Comparison of ENCODE assay signal across 8 cellular contexts in the genomic region with DNA sequence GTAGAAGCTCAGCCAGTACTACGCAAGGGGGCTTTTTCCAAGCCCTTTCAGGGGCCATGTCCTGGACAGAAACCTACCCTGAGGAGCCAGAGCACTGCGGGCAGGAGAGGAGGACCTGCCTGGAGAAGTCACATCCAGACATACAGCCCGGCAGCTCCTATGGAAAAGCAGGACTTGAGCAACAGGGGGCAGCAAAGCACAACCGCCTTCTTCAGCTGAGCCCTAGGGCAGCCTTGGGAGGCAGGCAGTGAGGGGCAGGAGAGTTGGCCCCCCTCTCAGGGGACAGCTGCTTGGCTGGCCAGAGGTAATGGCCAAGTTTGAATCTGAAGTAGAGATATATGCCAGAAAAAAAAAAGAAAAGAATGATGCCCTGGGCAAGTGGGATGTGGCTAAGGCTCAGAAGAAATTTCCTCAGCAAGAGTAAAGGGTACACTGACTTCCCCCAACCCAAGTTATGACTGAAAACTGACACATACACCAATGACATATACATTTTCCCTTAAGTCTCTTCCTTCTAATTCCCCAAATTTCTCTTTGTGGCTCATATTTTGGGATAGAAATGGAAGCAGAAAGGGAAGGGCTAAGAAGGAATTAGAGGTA. TPM values are rescaled to one million over a fixed set of nuclear protein-coding genes. Genes with fewer than 3 reads are reported as not detected.
DNase-seq lines count a peak whose midpoint lies in the region; ATAC-seq, FAIRE-seq and TF ChIP-seq lines count a peak whose summit lies in the region.

No MANE protein-coding gene starts in this region.

- H2BK15ac ChIP-seq in H1 (ENCODE audit: low read length): no peak overlapping the region

- H4K8ac ChIP-seq in H1 (ENCODE audit: extremely low read depth, insufficient read depth, low read length): no peak overlapping the region

- no peaks in the 10 kb centered on the region for H3K79me1 ChIP-seq in H1 (ENCODE audit: low read depth, low read length)

- peak; percentile 80 to 86 for TF ChIP-seq RAD21 in H1 (IDR thresholded peaks at IDR 0.05 in 1 of 2, conservative IDR thresholded peaks at IDR 0.05 in 1 of 2; ENCODE audit: low read depth in 2 of 2, low read length in 2 of 2)

- TF ChIP-seq EP300 in H1 (IDR thresholded peaks at IDR 0.05; ENCODE audit: borderline replicate concordance in 1 of 2, low read depth in 2 of 2, low read length in 2 of 2): no peak

- no peak overlapping the region for H3K4me2 ChIP-seq in H1 (ENCODE audit: insufficient read depth in 1 of 2, low read depth in 2 of 2, low read length in 2 of 2)

- no peak overlapping the region for H3K4me3 ChIP-seq in H1 (ENCODE audit: extremely low read depth in 1 of 4, insufficient read depth in 2 of 4, low read depth in 3 of 4, low read length in 4 of 4)

- H4K91ac ChIP-seq in H1 (replicated peaks; ENCODE audit: insufficient read length, low read length): no peak overlapping the region

- H3K23ac ChIP-seq in H1 (ENCODE audit: insufficient read length): no peak overlapping the region

- no peak for TF ChIP-seq POLR2A in H1 (IDR thresholded peaks at IDR 0.05; ENCODE audit: control extremely low read depth in 1 of 2, low read depth in 2 of 2, low read length in 2 of 2)

- no peaks in the 10 kb centered on the region for H3K9me3 ChIP-seq in H1 (ENCODE audit: insufficient read depth in 2 of 2, low read depth in 1 of 2, low read length in 1 of 2)

- no peaks in the 10 kb centered on the region for H3K23me2 ChIP-seq in H1 (ENCODE audit: low read depth, low read length)

- H3K79me2 ChIP-seq in H1 (ENCODE audit: control insufficient read depth in 1 of 2, insufficient read depth in 2 of 2, low read length in 2 of 2): no peaks in the 10 kb centered on the region

- H3K18ac ChIP-seq in H1 (ENCODE audit: extremely low read depth, low read length): no peak overlapping the region

- no peak overlapping the region for H3K27ac ChIP-seq in H1 (ENCODE audit: low read depth, low read length)

- H4K20me1 ChIP-seq in H1 (replicated peaks in 1 of 2; ENCODE audit: control insufficient read depth in 1 of 2, insufficient read depth in 2 of 2, low read length in 2 of 2): no peaks in the 10 kb centered on the region

- no peak overlapping the region for H3K4ac ChIP-seq in H1 (replicated peaks; ENCODE audit: insufficient read length, low read depth, low read length)

- no peak overlapping the region for H2AFZ ChIP-seq in H1 (ENCODE audit: low read length)

- H3K14ac ChIP-seq in H1 (ENCODE audit: insufficient read length): no peak overlapping the region

- POLR2A ChIA-PET in H1 (lab: Charles Lee; ENCODE audit: partially characterized antibody): no interaction called here

- CTCF ChIA-PET in H1 (lab: Charles Lee; ENCODE audit: partially characterized antibody): interaction anchor here (1.0 to 12.0 kb wide), 44 partner anchors 8 to 222 kb away, joined by 3 to 263 read pairs (median 5); no protein-coding TSS in a partner anchor

- H3K36me3 ChIP-seq in H1 (ENCODE audit: control insufficient read depth in 2 of 4, insufficient read depth in 4 of 4, low read length in 3 of 4): no peaks in the 10 kb centered on the region

- H3K56ac ChIP-seq in H1 (replicated peaks; ENCODE audit: insufficient read length, low read depth, low read length): no peak overlapping the region

- no peak overlapping the region for H2BK120ac ChIP-seq in H1 (replicated peaks; ENCODE audit: low read depth, low read length)

- no peak overlapping the region for H4K5ac ChIP-seq in H1 (ENCODE audit: insufficient read length, low read depth, low read length)

- H3K4me1 ChIP-seq in H1 (replicated peaks in 1 of 4; ENCODE audit: control insufficient read depth in 3 of 4, insufficient read depth in 4 of 4, low read length in 3 of 4): no peaks in the 10 kb centered on the region

- no peak overlapping the region for H2BK20ac ChIP-seq in H1 (ENCODE audit: low read length)

- no peak overlapping the region for H2AK5ac ChIP-seq in H1 (ENCODE audit: low read depth, low read length)

- peak; percentile 31 for DNase-seq in NK-92 treated with Interleukin-12 subunit alpha and Interleukin-12 subunit beta, amount 100 ng/mL, for 24 hours (lab: John Stamatoyannopoulos, UW)
- DNase-seq in NK-92 (lab: John Stamatoyannopoulos, UW; ENCODE audit: unreplicated experiment) (no peak), OCI-M1 (lab: John Stamatoyannopoulos, UW) (peak; percentile 78), H1 (ENCODE audit: low read depth in 1 of 2, low spot score in 2 of 2) (peak in 1 of 2 experiments; percentile 79), lung microvascular endothelial cell (ENCODE audit: low read depth in 2 of 2) (peak; percentile 70 to 73)

- H3K9ac ChIP-seq in H1 (replicated peaks in 1 of 4; ENCODE audit: extremely low read depth in 1 of 4, low read depth in 3 of 4, low read length in 3 of 4): no peak overlapping the region

- H3K27me3 ChIP-seq in H1 (replicated peaks in 1 of 4; ENCODE audit: control insufficient read depth in 3 of 4, extremely low read depth in 1 of 4, insufficient read depth in 3 of 4, low read length in 3 of 4): no peaks in the 10 kb centered on the region

- peak; percentile 60 for ATAC-seq in HG02759 (IDR thresholded peaks at IDR 0.05; ENCODE audit: unreplicated experiment)
- ATAC-seq in GM21381 (IDR thresholded peaks at IDR 0.05; ENCODE audit: unreplicated experiment): no peak
- no peak for ATAC-seq in GM21423 (IDR thresholded peaks at IDR 0.05; ENCODE audit: unreplicated experiment)

- no peak overlapping the region for H2BK5ac ChIP-seq in H1 (ENCODE audit: low read depth, low read length)

- peak; percentile 80 to 83 (median 81) for TF ChIP-seq CTCF in H1 (IDR thresholded peaks at IDR 0.05; ENCODE audit: control extremely low read depth in 1 of 3, insufficient read depth in 1 of 3, low read depth in 1 of 3, low read length in 3 of 3)

- FAIRE-seq in H1 (lab: Jason Lieb, UNC): no peak

- no peak overlapping the region for H2BK12ac ChIP-seq in H1 (ENCODE audit: low read depth, low read length)

- 56% methylated on average over 4 of the region's 4 CpGs; no CpG with 5 or more reads in 1 of the 2 experiments for WGBS in H1 (ENCODE audit: extremely low coverage in 1 of 2, insufficient coverage in 1 of 2, insufficient read length in 1 of 2, insufficient replicate concordance in 2 of 2, low coverage in 1 of 2, low lambda C conversion rate in 2 of 2, missing lambda C conversion rate in 1 of 2), 2 experiments

TF ChIP-seq in H1, 55 proteins besides CTCF, POLR2A, EP300 and RAD21:
- TF ChIP-seq SIX5 (IDR thresholded peaks at IDR 0.05; ENCODE audit: low read depth, low read length): no peak
- TF ChIP-seq BACH1 (IDR thresholded peaks at IDR 0.05; ENCODE audit: low read length): no peak
- TF ChIP-seq RXRA (IDR thresholded peaks at IDR 0.05; ENCODE audit: insufficient read depth, low read depth, low read length): no peak

RNA-seq across cellular contexts. Expression of gene CYP19A1, which starts 56.9 kb away (rescaled TPM):
- not detected in 2 replicates for total RNA-seq in H1 (2021; fragmentation: NEBNext Ultra II Directional; extraction: Animal tissue kit (Norgen Biotek cat#: 25700))
- not detected in 2 replicates for polyA plus RNA-seq in H1 (2011; rRNA removed)
- not detected for polyA plus RNA-seq in H1 (2011; cell fraction: cytosol; rRNA removed)
- not detected for polyA plus RNA-seq in H1 (2011; cell fraction: nucleus; rRNA removed)
- polyA plus RNA-seq in H1 (2012, experiment 1 of 2): 0.25 to 0.29 TPM in 2 of 4 replicates, not detected in the others
- polyA plus RNA-seq in H1 (2012, experiment 2 of 2): not detected
- polyA plus RNA-seq in H1 (2013, experiment 1 of 2): 0.04 TPM
- 0.07 TPM for polyA plus RNA-seq in H1 (2013, experiment 2 of 2)
- polyA minus RNA-seq in H1 (2011; rRNA and poly(A)+ RNA removed): not detected in 2 replicates
- not detected for polyA minus RNA-seq in H1 (2011; cell fraction: cytosol; rRNA and poly(A)+ RNA removed)
- polyA minus RNA-seq in H1 (2011; cell fraction: nucleus; rRNA and poly(A)+ RNA removed): not detected
- not detected in 2 replicates for total RNA-seq in lung microvascular endothelial cell

RNA-seq across cellular contexts. Expression of gene GLDN, which starts 60.0 kb away (rescaled TPM):
- total RNA-seq in H1 (2021; fragmentation: NEBNext Ultra II Directional; extraction: Animal tissue kit (Norgen Biotek cat#: 25700)): 0.44 and 0.50 TPM in 2 replicates
- polyA plus RNA-seq in H1 (2011; rRNA removed): 0.16 and 0.24 TPM in 2 replicates
- 0.30 TPM for polyA plus RNA-seq in H1 (2011; cell fraction: cytosol; rRNA removed)
- 1.1 TPM for polyA plus RNA-seq in H1 (2011; cell fraction: nucleus; rRNA removed)
- polyA plus RNA-seq in H1 (2012, experiment 1 of 2): 0.28 to 0.34 TPM (median 0.32 TPM) in 4 replicates
- polyA plus RNA-seq in H1 (2012, experiment 2 of 2): 0.04 TPM
- 0.57 TPM for polyA plus RNA-seq in H1 (2013, experiment 1 of 2)
- polyA plus RNA-seq in H1 (2013, experiment 2 of 2): 0.35 TPM
- polyA minus RNA-seq in H1 (2011; rRNA and poly(A)+ RNA removed): 0.95 and 1.1 TPM in 2 replicates
- polyA minus RNA-seq in H1 (2011; cell fraction: cytosol; rRNA and poly(A)+ RNA removed): not detected
- polyA minus RNA-seq in H1 (2011; cell fraction: nucleus; rRNA and poly(A)+ RNA removed): 2.9 TPM
- not detected in 2 replicates for total RNA-seq in lung microvascular endothelial cell
